Comparison of ENCODE assay signal across 1 cellular context in the genomic region with DNA sequence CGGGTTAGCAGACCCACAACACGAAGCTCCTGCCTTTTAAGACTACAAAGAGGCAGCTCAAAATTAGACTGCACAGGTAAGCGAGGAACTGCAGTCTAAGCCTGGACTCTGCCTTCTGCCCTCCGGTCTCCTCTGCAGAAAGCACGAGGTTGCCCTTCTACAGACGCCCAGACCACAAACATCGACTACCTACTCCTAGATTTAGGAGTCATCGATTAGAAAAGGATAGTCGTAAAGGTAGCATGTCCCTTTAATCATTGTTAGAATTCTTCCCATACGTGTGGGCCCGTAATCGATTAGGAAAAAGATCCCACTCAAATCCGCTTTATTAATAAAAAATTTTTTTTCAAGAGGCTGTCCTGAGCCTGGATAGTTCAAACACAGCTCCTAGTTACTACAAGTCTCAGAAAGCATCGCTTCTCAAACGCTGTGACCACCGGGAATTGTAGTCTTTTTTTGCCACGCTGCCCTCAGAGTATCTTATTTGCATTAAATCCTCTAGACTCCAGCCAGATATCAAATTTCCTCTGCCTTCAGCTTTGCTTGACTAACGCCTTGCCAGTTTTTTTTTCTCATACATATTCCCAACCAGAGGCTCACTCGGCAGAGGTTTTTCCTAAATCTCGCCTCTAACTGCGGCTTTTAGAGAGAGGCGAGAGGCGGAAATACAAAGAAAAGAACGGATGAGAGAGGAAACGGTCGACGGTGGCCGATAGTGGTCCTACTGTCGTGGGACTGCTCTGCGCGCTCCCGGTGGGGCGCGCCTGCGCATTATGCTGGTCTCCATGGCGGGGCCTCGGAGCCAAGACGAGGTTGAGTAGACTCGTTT.
TF ChIP-seq lines count a peak whose summit lies in the region.

A gene with protein sequence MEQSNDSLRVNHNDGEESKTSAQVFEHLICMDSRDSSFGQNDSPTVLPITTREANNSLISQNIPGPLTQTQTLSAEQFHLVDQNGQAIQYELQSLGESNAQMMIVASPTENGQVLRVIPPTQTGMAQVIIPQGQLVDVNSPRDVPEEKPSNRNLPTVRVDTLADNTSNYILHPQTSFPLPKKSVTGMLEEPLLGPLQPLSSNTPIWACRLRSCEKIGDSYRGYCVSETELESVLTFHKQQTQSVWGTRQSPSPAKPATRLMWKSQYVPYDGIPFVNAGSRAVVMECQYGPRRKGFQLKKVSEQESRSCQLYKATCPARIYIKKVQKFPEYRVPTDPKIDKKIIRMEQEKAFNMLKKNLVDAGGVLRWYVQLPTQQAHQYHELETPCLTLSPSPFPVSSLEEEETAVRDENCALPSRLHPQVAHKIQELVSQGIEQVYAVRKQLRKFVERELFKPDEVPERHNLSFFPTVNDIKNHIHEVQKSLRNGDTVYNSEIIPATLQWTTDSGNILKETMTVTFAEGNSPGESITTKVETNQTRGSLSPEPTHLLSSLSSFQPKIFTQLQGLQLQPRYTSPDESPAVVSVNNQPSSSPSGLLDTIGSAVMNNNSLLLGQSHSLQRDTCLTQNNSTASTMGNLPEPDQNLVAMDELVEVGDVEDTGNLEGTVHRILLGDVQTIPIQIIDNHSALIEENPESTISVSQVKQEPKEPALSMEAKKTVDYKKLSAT (plus strand): TSS at position 763 of the 829 bp plus-strand sequence. CDS start 29,628 bp downstream, outside the sequence.
A gene (minus strand): TSS at position 161 of the 829 bp plus-strand sequence. CDS start 197 bp downstream, outside the sequence.

TF ChIP-seq in K562, 482 proteins besides CTCF, POLR2A, EP300 and RAD21 (continued from another document and continues in another):
- TF ChIP-seq, protein P1, sequence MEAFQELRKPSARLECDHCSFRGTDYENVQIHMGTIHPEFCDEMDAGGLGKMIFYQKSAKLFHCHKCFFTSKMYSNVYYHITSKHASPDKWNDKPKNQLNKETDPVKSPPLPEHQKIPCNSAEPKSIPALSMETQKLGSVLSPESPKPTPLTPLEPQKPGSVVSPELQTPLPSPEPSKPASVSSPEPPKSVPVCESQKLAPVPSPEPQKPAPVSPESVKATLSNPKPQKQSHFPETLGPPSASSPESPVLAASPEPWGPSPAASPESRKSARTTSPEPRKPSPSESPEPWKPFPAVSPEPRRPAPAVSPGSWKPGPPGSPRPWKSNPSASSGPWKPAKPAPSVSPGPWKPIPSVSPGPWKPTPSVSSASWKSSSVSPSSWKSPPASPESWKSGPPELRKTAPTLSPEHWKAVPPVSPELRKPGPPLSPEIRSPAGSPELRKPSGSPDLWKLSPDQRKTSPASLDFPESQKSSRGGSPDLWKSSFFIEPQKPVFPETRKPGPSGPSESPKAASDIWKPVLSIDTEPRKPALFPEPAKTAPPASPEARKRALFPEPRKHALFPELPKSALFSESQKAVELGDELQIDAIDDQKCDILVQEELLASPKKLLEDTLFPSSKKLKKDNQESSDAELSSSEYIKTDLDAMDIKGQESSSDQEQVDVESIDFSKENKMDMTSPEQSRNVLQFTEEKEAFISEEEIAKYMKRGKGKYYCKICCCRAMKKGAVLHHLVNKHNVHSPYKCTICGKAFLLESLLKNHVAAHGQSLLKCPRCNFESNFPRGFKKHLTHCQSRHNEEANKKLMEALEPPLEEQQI (IDR thresholded peaks at IDR 0.05) = no peak
- no peak for TF ChIP-seq ZNF239 (CRISPR knock-in tag; IDR thresholded peaks at IDR 0.05)
- TF ChIP-seq RBM34 (IDR thresholded peaks at IDR 0.05; ENCODE audit: borderline replicate concordance, insufficient read depth, low read length) = no peak
- peak; percentile 62 for TF ChIP-seq SUPT5H (IDR thresholded peaks at IDR 0.05)
- TF ChIP-seq ZFP1 (CRISPR knock-in tag; IDR thresholded peaks at IDR 0.05) = no peak
- TF ChIP-seq, protein P2, sequence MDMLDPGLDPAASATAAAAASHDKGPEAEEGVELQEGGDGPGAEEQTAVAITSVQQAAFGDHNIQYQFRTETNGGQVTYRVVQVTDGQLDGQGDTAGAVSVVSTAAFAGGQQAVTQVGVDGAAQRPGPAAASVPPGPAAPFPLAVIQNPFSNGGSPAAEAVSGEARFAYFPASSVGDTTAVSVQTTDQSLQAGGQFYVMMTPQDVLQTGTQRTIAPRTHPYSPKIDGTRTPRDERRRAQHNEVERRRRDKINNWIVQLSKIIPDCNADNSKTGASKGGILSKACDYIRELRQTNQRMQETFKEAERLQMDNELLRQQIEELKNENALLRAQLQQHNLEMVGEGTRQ (CRISPR knock-in tag; IDR thresholded peaks at IDR 0.05) = no peak
- TF ChIP-seq, protein P3, sequence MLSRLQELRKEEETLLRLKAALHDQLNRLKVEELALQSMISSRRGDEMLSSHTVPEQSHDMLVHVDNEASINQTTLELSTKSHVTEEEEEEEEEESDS (CRISPR knock-in tag; IDR thresholded peaks at IDR 0.05) = no peak
- no peak for TF ChIP-seq GABPB2 (CRISPR knock-in tag; conservative IDR thresholded peaks at IDR 0.05)
- TF ChIP-seq, protein P4, sequence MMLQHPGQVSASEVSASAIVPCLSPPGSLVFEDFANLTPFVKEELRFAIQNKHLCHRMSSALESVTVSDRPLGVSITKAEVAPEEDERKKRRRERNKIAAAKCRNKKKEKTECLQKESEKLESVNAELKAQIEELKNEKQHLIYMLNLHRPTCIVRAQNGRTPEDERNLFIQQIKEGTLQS (IDR thresholded peaks at IDR 0.05) = no peak
- TF ChIP-seq, protein P4 (CRISPR knock-in tag; conservative IDR thresholded peaks at IDR 0.05) = no peak
- TF ChIP-seq BHLHE40 (IDR thresholded peaks at IDR 0.05; ENCODE audit: low read length) = no peak
- TF ChIP-seq ZNF347 (CRISPR knock-in tag; IDR thresholded peaks at IDR 0.05; ENCODE audit: low read depth) = no peak
- no peak for TF ChIP-seq MCM5 (IDR thresholded peaks at IDR 0.05; ENCODE audit: low read depth)
- TF ChIP-seq, protein P5, sequence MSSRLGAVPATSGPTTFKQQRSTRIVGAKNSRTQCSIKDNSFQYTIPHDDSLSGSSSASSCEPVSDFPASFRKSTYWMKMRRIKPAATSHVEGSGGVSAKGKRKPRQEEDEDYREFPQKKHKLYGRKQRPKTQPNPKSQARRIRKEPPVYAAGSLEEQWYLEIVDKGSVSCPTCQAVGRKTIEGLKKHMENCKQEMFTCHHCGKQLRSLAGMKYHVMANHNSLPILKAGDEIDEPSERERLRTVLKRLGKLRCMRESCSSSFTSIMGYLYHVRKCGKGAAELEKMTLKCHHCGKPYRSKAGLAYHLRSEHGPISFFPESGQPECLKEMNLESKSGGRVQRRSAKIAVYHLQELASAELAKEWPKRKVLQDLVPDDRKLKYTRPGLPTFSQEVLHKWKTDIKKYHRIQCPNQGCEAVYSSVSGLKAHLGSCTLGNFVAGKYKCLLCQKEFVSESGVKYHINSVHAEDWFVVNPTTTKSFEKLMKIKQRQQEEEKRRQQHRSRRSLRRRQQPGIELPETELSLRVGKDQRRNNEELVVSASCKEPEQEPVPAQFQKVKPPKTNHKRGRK (tag; IDR thresholded peaks at IDR 0.05) = no peak
- TF ChIP-seq ETV5 (CRISPR knock-in tag; IDR thresholded peaks at IDR 0.05; ENCODE audit: low read depth) = no peak
- no peak for TF ChIP-seq CBX8 (IDR thresholded peaks at IDR 0.05; ENCODE audit: borderline replicate concordance, extremely low read depth, low read depth, low read length, poor library complexity, severe bottlenecking)
- TF ChIP-seq LARP7 (IDR thresholded peaks at IDR 0.05) = no peak
- no peak for TF ChIP-seq POLR3A (IDR thresholded peaks at IDR 0.05; ENCODE audit: borderline replicate concordance, extremely low read depth, insufficient read depth, insufficient read length)
- TF ChIP-seq, protein P6, sequence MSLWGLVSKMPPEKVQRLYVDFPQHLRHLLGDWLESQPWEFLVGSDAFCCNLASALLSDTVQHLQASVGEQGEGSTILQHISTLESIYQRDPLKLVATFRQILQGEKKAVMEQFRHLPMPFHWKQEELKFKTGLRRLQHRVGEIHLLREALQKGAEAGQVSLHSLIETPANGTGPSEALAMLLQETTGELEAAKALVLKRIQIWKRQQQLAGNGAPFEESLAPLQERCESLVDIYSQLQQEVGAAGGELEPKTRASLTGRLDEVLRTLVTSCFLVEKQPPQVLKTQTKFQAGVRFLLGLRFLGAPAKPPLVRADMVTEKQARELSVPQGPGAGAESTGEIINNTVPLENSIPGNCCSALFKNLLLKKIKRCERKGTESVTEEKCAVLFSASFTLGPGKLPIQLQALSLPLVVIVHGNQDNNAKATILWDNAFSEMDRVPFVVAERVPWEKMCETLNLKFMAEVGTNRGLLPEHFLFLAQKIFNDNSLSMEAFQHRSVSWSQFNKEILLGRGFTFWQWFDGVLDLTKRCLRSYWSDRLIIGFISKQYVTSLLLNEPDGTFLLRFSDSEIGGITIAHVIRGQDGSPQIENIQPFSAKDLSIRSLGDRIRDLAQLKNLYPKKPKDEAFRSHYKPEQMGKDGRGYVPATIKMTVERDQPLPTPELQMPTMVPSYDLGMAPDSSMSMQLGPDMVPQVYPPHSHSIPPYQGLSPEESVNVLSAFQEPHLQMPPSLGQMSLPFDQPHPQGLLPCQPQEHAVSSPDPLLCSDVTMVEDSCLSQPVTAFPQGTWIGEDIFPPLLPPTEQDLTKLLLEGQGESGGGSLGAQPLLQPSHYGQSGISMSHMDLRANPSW (CRISPR knock-in tag; IDR thresholded peaks at IDR 0.05) = no peak
- TF ChIP-seq DPF2 (IDR thresholded peaks at IDR 0.05) = peak; percentile 25; the same call in 1 of the 2 replicates
- TF ChIP-seq, protein P7, sequence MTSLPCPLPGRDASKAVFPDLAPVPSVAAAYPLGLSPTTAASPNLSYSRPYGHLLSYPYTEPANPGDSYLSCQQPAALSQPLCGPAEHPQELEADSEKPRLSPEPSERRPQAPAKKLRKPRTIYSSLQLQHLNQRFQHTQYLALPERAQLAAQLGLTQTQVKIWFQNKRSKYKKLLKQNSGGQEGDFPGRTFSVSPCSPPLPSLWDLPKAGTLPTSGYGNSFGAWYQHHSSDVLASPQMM (CRISPR knock-in tag; IDR thresholded peaks at IDR 0.05) = no peak
- TF ChIP-seq KLF10 (CRISPR knock-in tag; IDR thresholded peaks at IDR 0.05) = no peak
- peak; percentile 15; the same call in 1 of the 2 replicates for TF ChIP-seq JUND (IDR thresholded peaks at IDR 0.05; ENCODE audit: borderline replicate concordance, low read depth, low read length)
- no peak for TF ChIP-seq JUND (tag; IDR thresholded peaks at IDR 0.05; ENCODE audit: borderline replicate concordance, low read depth, low read length)
- no peak for TF ChIP-seq MCM7 (IDR thresholded peaks at IDR 0.05)
- no peak for TF ChIP-seq KDM1A (IDR thresholded peaks at IDR 0.05)
- 0 out of 2 replicates have a peak, but pooled peaks have one; percentile 34 for TF ChIP-seq CREM (IDR thresholded peaks at IDR 0.05; ENCODE audit: low read depth)
- TF ChIP-seq HNRNPL (IDR thresholded peaks at IDR 0.05; ENCODE audit: low read depth, low read length) = no peak
- TF ChIP-seq ELF1 (tag; IDR thresholded peaks at IDR 0.05) = peak; percentile 68
- TF ChIP-seq IRF2 (CRISPR knock-in tag; IDR thresholded peaks at IDR 0.05) = no peak
- no peak for TF ChIP-seq ZNF830 (CRISPR knock-in tag; IDR thresholded peaks at IDR 0.05)
- TF ChIP-seq, protein P8, sequence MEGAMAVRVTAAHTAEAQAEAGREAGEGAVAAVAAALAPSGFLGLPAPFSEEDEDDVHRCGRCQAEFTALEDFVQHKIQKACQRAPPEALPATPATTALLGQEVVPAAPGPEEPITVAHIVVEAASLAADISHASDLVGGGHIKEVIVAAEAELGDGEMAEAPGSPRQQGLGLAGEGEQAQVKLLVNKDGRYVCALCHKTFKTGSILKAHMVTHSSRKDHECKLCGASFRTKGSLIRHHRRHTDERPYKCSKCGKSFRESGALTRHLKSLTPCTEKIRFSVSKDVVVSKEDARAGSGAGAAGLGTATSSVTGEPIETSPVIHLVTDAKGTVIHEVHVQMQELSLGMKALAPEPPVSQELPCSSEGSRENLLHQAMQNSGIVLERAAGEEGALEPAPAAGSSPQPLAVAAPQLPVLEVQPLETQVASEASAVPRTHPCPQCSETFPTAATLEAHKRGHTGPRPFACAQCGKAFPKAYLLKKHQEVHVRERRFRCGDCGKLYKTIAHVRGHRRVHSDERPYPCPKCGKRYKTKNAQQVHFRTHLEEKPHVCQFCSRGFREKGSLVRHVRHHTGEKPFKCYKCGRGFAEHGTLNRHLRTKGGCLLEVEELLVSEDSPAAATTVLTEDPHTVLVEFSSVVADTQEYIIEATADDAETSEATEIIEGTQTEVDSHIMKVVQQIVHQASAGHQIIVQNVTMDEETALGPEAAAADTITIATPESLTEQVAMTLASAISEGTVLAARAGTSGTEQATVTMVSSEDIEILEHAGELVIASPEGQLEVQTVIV (CRISPR knock-in tag; IDR thresholded peaks at IDR 0.05; ENCODE audit: borderline replicate concordance) = peak; percentile 28; the same call in 1 of the 2 replicates
- TF ChIP-seq POU5F1 (IDR thresholded peaks at IDR 0.05; ENCODE audit: borderline replicate concordance, low read depth, low read length, partially characterized antibody) = peak; percentile 81
- no peak for TF ChIP-seq HNRNPH1 (optimal IDR thresholded peaks at IDR 0.05; ENCODE audit: low read depth, low read length)
- no peak for TF ChIP-seq ZNF778 (CRISPR knock-in tag; IDR thresholded peaks at IDR 0.05)
- TF ChIP-seq XRCC3 (IDR thresholded peaks at IDR 0.05) = no peak
- TF ChIP-seq KLF16 (IDR thresholded peaks at IDR 0.05) = no peak
- TF ChIP-seq PHF20 (IDR thresholded peaks at IDR 0.05; ENCODE audit: partially characterized antibody) = no peak
- TF ChIP-seq, protein P9, sequence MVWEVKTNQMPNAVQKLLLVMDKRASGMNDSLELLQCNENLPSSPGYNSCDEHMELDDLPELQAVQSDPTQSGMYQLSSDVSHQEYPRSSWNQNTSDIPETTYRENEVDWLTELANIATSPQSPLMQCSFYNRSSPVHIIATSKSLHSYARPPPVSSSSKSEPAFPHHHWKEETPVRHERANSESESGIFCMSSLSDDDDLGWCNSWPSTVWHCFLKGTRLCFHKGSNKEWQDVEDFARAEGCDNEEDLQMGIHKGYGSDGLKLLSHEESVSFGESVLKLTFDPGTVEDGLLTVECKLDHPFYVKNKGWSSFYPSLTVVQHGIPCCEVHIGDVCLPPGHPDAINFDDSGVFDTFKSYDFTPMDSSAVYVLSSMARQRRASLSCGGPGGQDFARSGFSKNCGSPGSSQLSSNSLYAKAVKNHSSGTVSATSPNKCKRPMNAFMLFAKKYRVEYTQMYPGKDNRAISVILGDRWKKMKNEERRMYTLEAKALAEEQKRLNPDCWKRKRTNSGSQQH (CRISPR knock-in tag; IDR thresholded peaks at IDR 0.05) = no peak
- TF ChIP-seq ZNF12 (CRISPR knock-in tag; IDR thresholded peaks at IDR 0.05) = no peak
